6 cellular contexts compared by ENCODE assay signal in genomic region chr1:48608882-48609281, GRCh38.
"Had no signal": no experiment of that assay in that cellular context is flagged by ENCODE, and none has a peak within 500 bp of the region (broad histone marks: within the 10 kb centered on the region; RNA-seq: fewer than 3 reads in every experiment).

No MANE protein-coding gene starts in this region.

- DNase-seq: H9, HCEC 1CT had no signal

- H3K4me3 ChIP-seq: GM23338 had no signal

- H3K4me1 Mint-ChIP-seq: GM23338, H9, IgD-negative memory B cell had no signal

- H3K9me3 Mint-ChIP-seq: GM23338, H9, IgD-negative memory B cell had no signal

- H3K4me2 ChIP-seq: GM23338 had no signal

- H3K4me3 Mint-ChIP-seq: GM23338, H9, IgD-negative memory B cell had no signal

- ATAC-seq: GM23338, HepG2 had no signal

- H3K27ac ChIP-seq: HL-60 had no signal

- H3K36me3 Mint-ChIP-seq: IgD-negative memory B cell had no signal

- H2AFZ ChIP-seq: GM23338 had no signal

- H3K27ac Mint-ChIP-seq: GM23338, H9, IgD-negative memory B cell had no signal
